ENCODE assay signal across 17 cellular contexts in genomic region chr1:235881930-235882700, GRCh38. TPM values are rescaled to one million over a fixed set of nuclear protein-coding genes. Genes with fewer than 3 reads are reported as not detected.
A peak's percentile ranks its signal among the peaks of the same experiment; 100 is the strongest.
DNase-seq lines count a peak whose midpoint lies in the region; ATAC-seq and TF ChIP-seq lines count a peak whose summit lies in the region.
"Had no signal": no experiment of that assay in that cellular context is flagged by ENCODE, and none has a peak within 500 bp of the region (broad histone marks: within the 10 kb centered on the region; RNA-seq: fewer than 3 reads in every experiment).

No MANE protein-coding gene starts in this region.

- peak overlapping the region; percentile 78 for H3K4me3 Mint-ChIP-seq in HFFc6
- peak overlapping the region; percentile 2 for H3K4me3 Mint-ChIP-seq in central memory CD8-positive, alpha-beta T cell
- H3K4me3 Mint-ChIP-seq: neural crest cell had no signal

- no peaks in the 10 kb centered on the region for H3K9me3 ChIP-seq in BLaER1 treated with 17β-estradiol and CSF1 and Interleukin-3, amounts not matched to agents 10 nM and 100 nM (replicated peaks in 1 of 11)
- H3K9me3 ChIP-seq in sigmoid colon, result no peaks in the 10 kb centered on the region
- H3K9me3 ChIP-seq: right lobe of liver had no signal

- H4K20me1 ChIP-seq in BLaER1 treated with 17β-estradiol and CSF1 and Interleukin-3, amounts not matched to agents 10 nM and 100 nM, result no peaks in the 10 kb centered on the region

- H3K9me3 Mint-ChIP-seq in HFFc6, result no peaks in the 10 kb centered on the region
- no peaks in the 10 kb centered on the region for H3K9me3 Mint-ChIP-seq in central memory CD8-positive, alpha-beta T cell
- H3K9me3 Mint-ChIP-seq: neural crest cell had no signal

- intact Hi-C loops in sigmoid colon (cut with DNase I), result no loop called here

- TF ChIP-seq POLR2A in sigmoid colon (IDR thresholded peaks at IDR 0.05), result no peak

- peak overlapping the region in 3 of 11 experiments; percentile 45 to 63 (median 54); a peak in 4 of 22 replicates for H3K9ac ChIP-seq in BLaER1 treated with 17β-estradiol and CSF1 and Interleukin-3, amounts not matched to agents 10 nM and 100 nM

- H3K36me3 ChIP-seq in BLaER1 treated with 17β-estradiol and CSF1 and Interleukin-3, amounts not matched to agents 10 nM and 100 nM, result no peaks in the 10 kb centered on the region
- H3K36me3 ChIP-seq in sigmoid colon, result no peaks in the 10 kb centered on the region
- H3K36me3 ChIP-seq: right lobe of liver, WERI-Rb-1 had no signal

- H3K27ac Mint-ChIP-seq in HFFc6, result peak overlapping the region; percentile 84
- no peak overlapping the region for H3K27ac Mint-ChIP-seq in central memory CD8-positive, alpha-beta T cell (ENCODE audit: low read depth)

- peaks cover 25% of the 10 kb centered on the region for H3K4me1 Mint-ChIP-seq in HFFc6 (ENCODE audit: low read depth)
- peaks cover 28% of the 10 kb centered on the region for H3K4me1 Mint-ChIP-seq in central memory CD8-positive, alpha-beta T cell
- H3K4me1 Mint-ChIP-seq: neural crest cell had no signal

- H3K27me3 Mint-ChIP-seq in HFFc6 (ENCODE audit: insufficient read depth), result no peaks in the 10 kb centered on the region
- H3K27me3 Mint-ChIP-seq in central memory CD8-positive, alpha-beta T cell, result no peaks in the 10 kb centered on the region

- H3K4me2 ChIP-seq in BLaER1 treated with 17β-estradiol and CSF1 and Interleukin-3, amounts not matched to agents 10 nM and 100 nM, result peak overlapping the region in 7 of 11 experiments; percentile 61 to 88 (median 79); a peak in 14 of 22 replicates

- peaks cover 26 to 81% (median 63%) of the 10 kb centered on the region in 10 experiments for H3K4me1 ChIP-seq in BLaER1 treated with 17β-estradiol and CSF1 and Interleukin-3, amounts not matched to agents 10 nM and 100 nM
- peaks cover 0 to 11% (median 9%) of the 10 kb centered on the region in 4 donors for H3K4me1 ChIP-seq in sigmoid colon

- TF ChIP-seq CTCF in HFFc6 (IDR thresholded peaks at IDR 0.05) (no peak), sigmoid colon (IDR thresholded peaks at IDR 0.05) (no peak)

- peak overlapping the region in 3 of 10 experiments; percentile 43 to 61 (median 52); a peak in 6 of 20 replicates for H3K4me3 ChIP-seq in BLaER1 treated with 17β-estradiol and CSF1 and Interleukin-3, amounts not matched to agents 10 nM and 100 nM
- peak overlapping the region in 1 of 4 donors; percentile 12 for H3K4me3 ChIP-seq in sigmoid colon

- no peak for TF ChIP-seq EP300 in sigmoid colon (IDR thresholded peaks at IDR 0.05)

- WGBS in sigmoid colon, 2 donors, result 92 to 94% methylated on average over 5 of the region's 5 CpGs

- no peaks in the 10 kb centered on the region for H3K27me3 ChIP-seq in BLaER1 treated with 17β-estradiol and CSF1 and Interleukin-3, amounts not matched to agents 10 nM and 100 nM
- H3K27me3 ChIP-seq in sigmoid colon, result no peaks in the 10 kb centered on the region
- H3K27me3 ChIP-seq: foreskin keratinocyte, right lobe of liver had no signal

- H3K36me3 Mint-ChIP-seq in HFFc6 (ENCODE audit: low read depth), result no peaks in the 10 kb centered on the region
- H3K36me3 Mint-ChIP-seq in central memory CD8-positive, alpha-beta T cell (ENCODE audit: insufficient read depth), result peaks cover 5% of the 10 kb centered on the region

- H3K27ac ChIP-seq in BLaER1 treated with 17β-estradiol and CSF1 and Interleukin-3, amounts not matched to agents 10 nM and 100 nM, result peak overlapping the region in 7 of 11 experiments; percentile 59 to 90 (median 71); a peak in 11 of 22 replicates
- H3K27ac ChIP-seq in sigmoid colon, result peak overlapping the region in 3 of 4 donors; percentile 5 to 56 (median 6)
- H3K27ac ChIP-seq: foreskin keratinocyte, WERI-Rb-1 had no signal

- DNase-seq in HFFc6, result no peak
- DNase-seq in central memory CD8-positive, alpha-beta T cell (ENCODE audit: low spot score in 2 of 2), result no peak
- DNase-seq in sigmoid colon, result no peak
- no peak for DNase-seq in CD1c-positive myeloid dendritic cell (ENCODE audit: extremely low spot score)
- DNase-seq in D341Med (ENCODE audit: low spot score), result no peak
- DNase-seq in glomerular visceral epithelial cell (ENCODE audit: extremely low spot score), result no peak
- DNase-seq: effector CD8-positive, alpha-beta T cell; foreskin keratinocyte; KBM-7; left ventricle myocardium superior; NCI-H446 treated with DMSO at 0.1 percent for 48 hours; OCI-M1; stimulated activated naive CD4-positive, alpha-beta T cell treated with Interleukin-2 at 50 U/mL for 16 hours; WERI-Rb-1 had no signal

- ATAC-seq in central memory CD8-positive, alpha-beta T cell (replicated peaks; ENCODE audit: extremely low read depth, poor library complexity, severe bottlenecking), result no peak

RNA-seq across cellular contexts. Expression of gene LYST, which starts 15.4 kb away (rescaled TPM):
- 10 to 100 TPM; 13.2 to 18.9 (median 15.4) TPM for total RNA-seq in HFFc6 (2021; fragmentation: NEBNext Ultra II Directional; extraction: Animal tissue kit (Norgen Biotek cat#: 25700))
- 10 to 100 TPM; 21.9 to 53.2 (median 33.5) TPM for total RNA-seq in sigmoid colon
- polyA plus RNA-seq in sigmoid colon, result 10 to 100 TPM in 1 of 3 donors, 1 to 10 TPM in 2; 6.6 to 12.9 (median 8.3) TPM
